8 cellular contexts compared by ENCODE assay signal in the genomic region with DNA sequence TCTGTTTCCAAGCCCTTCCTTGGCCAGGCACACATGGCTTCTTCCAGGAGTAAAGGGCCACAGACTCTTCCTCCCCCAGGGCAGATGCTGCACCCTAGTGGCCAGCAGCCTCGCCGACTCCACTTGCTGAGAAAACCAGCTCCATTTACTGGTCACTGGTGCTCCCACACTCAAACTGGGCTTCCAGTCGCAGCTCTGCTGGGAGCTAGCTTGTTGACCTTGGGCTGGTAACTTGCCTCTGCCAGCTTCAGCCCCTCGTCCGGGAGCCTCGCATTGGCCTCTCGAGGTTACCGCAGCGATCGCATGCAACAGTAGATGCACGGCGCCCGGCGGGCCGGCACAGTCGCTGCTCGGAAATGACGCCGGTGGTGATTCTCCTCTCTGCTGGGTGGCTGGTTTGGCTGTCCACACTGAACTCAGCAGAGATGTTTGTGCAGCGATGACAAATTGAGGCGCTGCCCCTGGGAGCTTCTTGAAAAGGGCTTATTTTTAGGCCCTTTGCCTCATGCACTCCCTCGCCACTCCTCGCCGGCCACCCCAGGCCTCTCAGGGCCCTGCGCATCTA.
A peak's percentile ranks its signal among the peaks of the same experiment; 100 is the strongest.
DNase-seq lines count a peak whose midpoint lies in the region; ATAC-seq, FAIRE-seq and TF ChIP-seq lines count a peak whose summit lies in the region.

No MANE protein-coding gene starts in this region.

- no peaks in the 10 kb centered on the region for H3K9me3 Mint-ChIP-seq in nephron

- peaks cover 0 to 26% of the 10 kb centered on the region in 2 experiments for H3K36me3 ChIP-seq in endothelial cell of umbilical vein (ENCODE audit: control insufficient read depth in 2 of 2, extremely low read depth in 1 of 2, insufficient read depth in 2 of 2, low read length in 2 of 2)
- peaks cover 42% of the 10 kb centered on the region for H3K36me3 ChIP-seq in upper lobe of right lung

- DNase-seq in G401 (ENCODE audit: low spot score): peak; percentile 23
- DNase-seq in KBM-7: peak; percentile 72
- DNase-seq in activated CD4-positive, alpha-beta T cell treated with anti-CD3 and anti-CD28 coated beads, Interleukin-2, amount 50 U/mL, for 4 hours: peak; percentile 39 to 46
- peak; percentile 79 for DNase-seq in endothelial cell of umbilical vein (ENCODE audit: low read depth, low spot score)
- DNase-seq in upper lobe of right lung: peak; percentile 76

- peak overlapping the region; percentile 57 to 97 (median 60) for H3K27ac Mint-ChIP-seq in nephron

- H3K27me3 Mint-ChIP-seq in nephron (ENCODE audit: low read depth): no peaks in the 10 kb centered on the region

- intact Hi-C loops in endothelial cell of umbilical vein (cut with micrococcal nuclease): loop anchor here (1.0 to 5.0 kb wide), 7 partner anchors 26 to 760 kb away; no protein-coding TSS in a partner anchor
- intact Hi-C loops in upper lobe of right lung (cut with DNase I): no loop called here

- H3K27ac ChIP-seq in endothelial cell of umbilical vein (ENCODE audit: insufficient read depth, low read depth, low read length): peak overlapping the region; percentile 98
- H3K27ac ChIP-seq in upper lobe of right lung: peak overlapping the region; percentile 58

- H3K9me3 ChIP-seq in endothelial cell of umbilical vein (replicated peaks; ENCODE audit: control insufficient read depth, insufficient read depth, low read length) (no peaks in the 10 kb centered on the region), upper lobe of right lung (no peaks in the 10 kb centered on the region)

- TF ChIP-seq POLR2A in endothelial cell of umbilical vein (IDR thresholded peaks at IDR 0.05; ENCODE audit: low read depth, low read length): no peak

- no peak overlapping the region for H3K4me3 ChIP-seq in endothelial cell of umbilical vein (replicated peaks in 1 of 3; ENCODE audit: insufficient read depth in 1 of 3, low read depth in 1 of 3, low read length in 3 of 3)
- H3K4me3 ChIP-seq in upper lobe of right lung: no peak overlapping the region

- no peak overlapping the region for H2AFZ ChIP-seq in endothelial cell of umbilical vein (ENCODE audit: low read depth, low read length)

- no TSS peak for BruUV-seq in endothelial cell of umbilical vein (replicated peaks; lab: Mats Ljungman, UMichigan)

- TF ChIP-seq CTCF in endothelial cell of umbilical vein (IDR thresholded peaks at IDR 0.05; ENCODE audit: extremely low read depth in 1 of 2, insufficient read depth in 1 of 2, low read depth in 1 of 2, low read length in 2 of 2) (peak; percentile 79 to 84), nephron (IDR thresholded peaks at IDR 0.05; ENCODE audit: unreplicated experiment in 3 of 3) (peak; percentile 12 to 41 (median 19)), upper lobe of right lung (IDR thresholded peaks at IDR 0.05) (peak; percentile 62)

- POLR2A ChIA-PET in endothelial cell of umbilical vein (lab: Charles Lee): interaction anchor here (0.9 kb wide), 1 partner anchor 66 kb away, joined by 3 read pairs; no protein-coding TSS in a partner anchor

- peaks cover 53% of the 10 kb centered on the region for H3K36me3 Mint-ChIP-seq in nephron (ENCODE audit: low read depth)

- no peaks in the 10 kb centered on the region for H4K20me1 ChIP-seq in endothelial cell of umbilical vein (replicated peaks; ENCODE audit: control insufficient read depth, extremely low read depth, insufficient read depth, low read length)

- no peaks in the 10 kb centered on the region for H3K9me1 ChIP-seq in endothelial cell of umbilical vein (replicated peaks; ENCODE audit: control insufficient read depth, extremely low read depth, insufficient read depth, low read length)

- peak; percentile 73 for ATAC-seq in upper lobe of right lung
- no peak for ATAC-seq in HG03039 (IDR thresholded peaks at IDR 0.05; ENCODE audit: unreplicated experiment)
- ATAC-seq in GM18519 (IDR thresholded peaks at IDR 0.05; ENCODE audit: low FRiP score, unreplicated experiment): no peak

- peaks cover 41% of the 10 kb centered on the region for H3K4me1 Mint-ChIP-seq in nephron

- H3K4me2 ChIP-seq in endothelial cell of umbilical vein (ENCODE audit: insufficient read depth, low read length): no peak overlapping the region

- H3K4me3 Mint-ChIP-seq in nephron: no peak overlapping the region

- H3K4me1 ChIP-seq in endothelial cell of umbilical vein (ENCODE audit: control insufficient read depth, extremely low read depth, insufficient read depth, low read length): peaks cover 60% of the 10 kb centered on the region
- peaks cover 19% of the 10 kb centered on the region for H3K4me1 ChIP-seq in upper lobe of right lung

- H3K9ac ChIP-seq in endothelial cell of umbilical vein (replicated peaks; ENCODE audit: extremely low read depth, insufficient read depth, low read length): peak overlapping the region; percentile 86

- CTCF ChIA-PET in endothelial cell of umbilical vein (lab: Charles Lee): interaction anchor here (0.6 to 5.2 kb wide), 37 partner anchors 9 to 333 kb away, joined by 3 to 85 read pairs (median 4); no protein-coding TSS in a partner anchor

- in situ Hi-C loops in G401 (cut with HindIII; ENCODE audit: low sequenced_read_pairs): no loop called here
- in situ Hi-C loops in KBM-7 (cut with MboI; ENCODE audit: low pct_unique_long_range_greater_than_20kb, low sequenced_read_pairs): no loop called here

- H3K79me2 ChIP-seq in endothelial cell of umbilical vein (ENCODE audit: control insufficient read depth, insufficient read depth, low read length): no peaks in the 10 kb centered on the region

- no peaks in the 10 kb centered on the region for H3K27me3 ChIP-seq in endothelial cell of umbilical vein (ENCODE audit: control insufficient read depth in 2 of 2, insufficient read depth in 2 of 2, low read length in 2 of 2)
- no peaks in the 10 kb centered on the region for H3K27me3 ChIP-seq in upper lobe of right lung

- FAIRE-seq in endothelial cell of umbilical vein (lab: Jason Lieb, UNC): peak; percentile 82

- dilution Hi-C loops in endothelial cell of umbilical vein (cut with MboI; ENCODE audit: extremely low pct_ligation_motif_present, low sequenced_read_pairs): no loop called here

TF ChIP-seq in endothelial cell of umbilical vein, 7 proteins besides CTCF, POLR2A, EP300 and RAD21:
- no peak for TF ChIP-seq GATA2 (IDR thresholded peaks at IDR 0.05; ENCODE audit: insufficient read depth, insufficient read length, low read depth, low read length)
- no peak for TF ChIP-seq FOS (IDR thresholded peaks at IDR 0.05; ENCODE audit: borderline replicate concordance, insufficient read depth, low read length)
- no peak for TF ChIP-seq EZH2 (IDR thresholded peaks at IDR 0.05; ENCODE audit: borderline replicate concordance, low read depth, low read length, severe bottlenecking)
- TF ChIP-seq MYC (IDR thresholded peaks at IDR 0.05; ENCODE audit: low read depth, low read length): no peak
- no peak for TF ChIP-seq POLR2AphosphoS5 (IDR thresholded peaks at IDR 0.05; ENCODE audit: insufficient read depth, low read depth, low read length)
- no peak for TF ChIP-seq JUN (IDR thresholded peaks at IDR 0.05; ENCODE audit: borderline replicate concordance, insufficient read depth, insufficient read length, low read depth)

Comparison
In these comparisons a context has a peak if more than half of its experiments do, and no peak if none do; other contexts are left out.
1. DNase-seq: peak in every context shown above with its lines; median percentile 79 in endothelial cell of umbilical vein; 76 in upper lobe of right lung; 72 in KBM-7; 42 in activated CD4-positive, alpha-beta T cell treated with anti-CD3 and anti-CD28 coated beads, Interleukin-2, amount 50 U/mL, for 4 hours; 23 in G401.
2. CTCF ChIP-seq: peak in every context shown above with its lines; median percentile 82 in endothelial cell of umbilical vein; 62 in upper lobe of right lung; 19 in nephron.